Comparison of ENCODE assay signal across 12 cellular contexts in genomic region chr9:5671711-5672353, GRCh38. TPM values are rescaled to one million over a fixed set of nuclear protein-coding genes. Genes with fewer than 3 reads are reported as not detected.
DNase-seq lines count a peak whose midpoint lies in the region; ATAC-seq and TF ChIP-seq lines count a peak whose summit lies in the region.
"Had no signal": no experiment of that assay in that cellular context is flagged by ENCODE, and none has a peak within 500 bp of the region (broad histone marks: within the 10 kb centered on the region; RNA-seq: fewer than 3 reads in every experiment).

No MANE protein-coding gene starts in this region.

- peaks cover 5% of the 10 kb centered on the region for H3K79me1 ChIP-seq in mesendoderm (ENCODE audit: low read length)

- no peak overlapping the region for H2BK15ac ChIP-seq in mesendoderm (replicated peaks; ENCODE audit: low read depth)

- DNase-seq in NCI-H526 (lab: John Stamatoyannopoulos, UW) (peak; percentile 10 to 11), NCI-H526 treated with DMSO at 0.1 percent for 48 hours (lab: John Stamatoyannopoulos, UW) (no peak), HuH-7 (ENCODE audit: low spot score) (peak; percentile 5), mesendoderm (peak; percentile 87), HPDE6-E6E7 (ENCODE audit: extremely low spot score) (no peak)
- peak; percentile 17 for DNase-seq in activated CD8-positive, alpha-beta T cell treated with anti-CD3 and anti-CD28 coated beads for 36 hours
- DNase-seq: activated CD8-positive, alpha-beta memory T cell treated with anti-CD3 and anti-CD28 coated beads, Interleukin-2, amount 50 U/mL, for 48 hours; kidney glomerular epithelial cell; stimulated activated CD4-positive, alpha-beta T cell treated with anti-CD3 and anti-CD28 coated beads, Interleukin-4, amount 100 ng/mL, for 1 hour; testis had no signal

- no peak overlapping the region for H3K27ac Mint-ChIP-seq in activated CD8-positive, alpha-beta T cell treated with anti-CD3 and anti-CD28 coated beads for 36 hours

- H3K4ac ChIP-seq in mesendoderm (ENCODE audit: low read depth, low read length) = no peak overlapping the region

- H3K4me1 Mint-ChIP-seq in activated CD8-positive, alpha-beta T cell treated with anti-CD3 and anti-CD28 coated beads for 36 hours (ENCODE audit: low read depth) = peaks cover 41% of the 10 kb centered on the region

- CTCF ChIA-PET in activated CD8-positive, alpha-beta T cell treated with anti-CD3 and anti-CD28 coated beads for 36 hours (lab: Charles Lee) = interaction anchor here (1.4 kb wide), 1 partner anchor 29 kb away, joined by 4 read pairs; no protein-coding TSS in a partner anchor

- H3K36me3 ChIP-seq in mesendoderm (ENCODE audit: control insufficient read depth, insufficient read depth, low read length) = no peaks in the 10 kb centered on the region

- H3K56ac ChIP-seq in mesendoderm (ENCODE audit: low read length) = peak overlapping the region; percentile 22

- no peak overlapping the region for H3K4me2 ChIP-seq in mesendoderm (ENCODE audit: low read length)

- no peak overlapping the region for H3K9ac ChIP-seq in mesendoderm (ENCODE audit: low read length)

- no peak overlapping the region for H3K4me3 ChIP-seq in mesendoderm (ENCODE audit: low read length)
- H3K4me3 ChIP-seq: testis had no signal

- peak overlapping the region; percentile 11 for H3K27ac ChIP-seq in mesendoderm (ENCODE audit: low read depth, low read length)
- H3K27ac ChIP-seq: testis had no signal

- H3K18ac ChIP-seq in mesendoderm (ENCODE audit: low read length) = no peak overlapping the region

- peak; percentile 56 for ATAC-seq in activated CD8-positive, alpha-beta T cell treated with anti-CD3 and anti-CD28 coated beads for 36 hours
- ATAC-seq in GM18498 (IDR thresholded peaks at IDR 0.05; ENCODE audit: unreplicated experiment) (no peak), HG03442 (IDR thresholded peaks at IDR 0.05; ENCODE audit: unreplicated experiment) (no peak)

- no peak overlapping the region for H2AK5ac ChIP-seq in mesendoderm (ENCODE audit: low read length)

- intact Hi-C loops in activated CD8-positive, alpha-beta T cell treated with anti-CD3 and anti-CD28 coated beads for 36 hours (cut with micrococcal nuclease) = no loop called here

- H3K4me1 ChIP-seq in mesendoderm (ENCODE audit: control insufficient read depth, low read depth, low read length) = no peaks in the 10 kb centered on the region
- H3K4me1 ChIP-seq: testis had no signal

- H3K23ac ChIP-seq in mesendoderm (ENCODE audit: low read length) = no peak overlapping the region

- no peak overlapping the region for H4K5ac ChIP-seq in mesendoderm (ENCODE audit: low read length)

- no peak overlapping the region for H4K8ac ChIP-seq in mesendoderm (ENCODE audit: low read depth, low read length)

- H3K36me3 Mint-ChIP-seq in activated CD8-positive, alpha-beta T cell treated with anti-CD3 and anti-CD28 coated beads for 36 hours (ENCODE audit: low read depth) = peaks cover 11% of the 10 kb centered on the region

- WGBS in mesendoderm (ENCODE audit: extremely low coverage, insufficient coverage, low lambda C conversion rate) = no CpG with 5 or more reads among the region's 3 CpGs

- peaks cover 4% of the 10 kb centered on the region for H3K9me3 Mint-ChIP-seq in activated CD8-positive, alpha-beta T cell treated with anti-CD3 and anti-CD28 coated beads for 36 hours

- no peaks in the 10 kb centered on the region for H3K27me3 ChIP-seq in mesendoderm (ENCODE audit: insufficient read depth, low read length, poor library complexity)
- H3K27me3 ChIP-seq: testis had no signal

- H2BK5ac ChIP-seq in mesendoderm (ENCODE audit: low read length) = no peak overlapping the region

- H2BK120ac ChIP-seq in mesendoderm (ENCODE audit: low read depth, low read length) = no peak overlapping the region

- H3K4me3 Mint-ChIP-seq in activated CD8-positive, alpha-beta T cell treated with anti-CD3 and anti-CD28 coated beads for 36 hours = no peak overlapping the region

- peaks cover 11% of the 10 kb centered on the region for H3K79me2 ChIP-seq in mesendoderm (ENCODE audit: control insufficient read depth, insufficient read depth, low read length)

- TF ChIP-seq CTCF in activated CD8-positive, alpha-beta T cell treated with anti-CD3 and anti-CD28 coated beads for 36 hours (IDR thresholded peaks at IDR 0.05) = no peak

- POLR2A ChIA-PET in activated CD8-positive, alpha-beta T cell treated with anti-CD3 and anti-CD28 coated beads for 36 hours (lab: Charles Lee) = interaction anchor here (0.7 kb wide), 1 partner anchor 45 kb away, joined by 3 read pairs; no protein-coding TSS in a partner anchor

- H3K27me3 Mint-ChIP-seq in activated CD8-positive, alpha-beta T cell treated with anti-CD3 and anti-CD28 coated beads for 36 hours = no peaks in the 10 kb centered on the region

RNA-seq across cellular contexts. Expression of gene RIC1, which starts 42.9 kb away (rescaled TPM):
- 10 to 100 TPM; 14.4 to 14.6 TPM for total RNA-seq in activated CD8-positive, alpha-beta T cell treated with anti-CD3 and anti-CD28 coated beads for 36 hours
- polyA plus RNA-seq in mesendoderm (2013, experiment 1 of 2) = 10.7 TPM
- polyA plus RNA-seq in mesendoderm (2013, experiment 2 of 2) = 10.4 TPM

Comparison
In these comparisons a context has a peak if more than half of its experiments do, and no peak if none do; other contexts are left out.
1. DNase-seq: peak in NCI-H526 (2 of 2), HuH-7 (single experiment), activated CD8-positive, alpha-beta T cell treated with anti-CD3 and anti-CD28 coated beads for 36 hours (single experiment) and mesendoderm (single experiment); none in NCI-H526 treated with DMSO at 0.1 percent for 48 hours (single experiment) and HPDE6-E6E7 (single experiment).